ENCODE assay signal across 1 cellular context in genomic region chr21:46126321-46127238, GRCh38.
TF ChIP-seq lines count a peak whose summit lies in the region.

No MANE protein-coding gene starts in this region.

TF ChIP-seq in H1, 55 proteins besides CTCF, POLR2A, EP300 and RAD21:
- TF ChIP-seq RNF2 (IDR thresholded peaks at IDR 0.05; ENCODE audit: borderline replicate concordance, low read depth, low read length, missing control alignments, poor library complexity, severe bottlenecking): no peak
- no peak for TF ChIP-seq YY1 (IDR thresholded peaks at IDR 0.05; ENCODE audit: low read depth, low read length)
- no peak for TF ChIP-seq RBBP5 (IDR thresholded peaks at IDR 0.05; ENCODE audit: borderline replicate concordance, low read depth, low read length)
- no peak for TF ChIP-seq CREB1 (IDR thresholded peaks at IDR 0.05)
- TF ChIP-seq TAF7 (optimal IDR thresholded peaks at IDR 0.05; ENCODE audit: borderline replicate concordance, low read depth, low read length): no peak
- TF ChIP-seq BACH1 (IDR thresholded peaks at IDR 0.05; ENCODE audit: low read length): no peak
- TF ChIP-seq POU5F1 (IDR thresholded peaks at IDR 0.05; ENCODE audit: low read depth, low read length): no peak
- no peak for TF ChIP-seq E2F6 (IDR thresholded peaks at IDR 0.05)
- no peak for TF ChIP-seq EZH2 (IDR thresholded peaks at IDR 0.05; ENCODE audit: low read depth, low read length, severe bottlenecking)
- TF ChIP-seq, protein P1, sequence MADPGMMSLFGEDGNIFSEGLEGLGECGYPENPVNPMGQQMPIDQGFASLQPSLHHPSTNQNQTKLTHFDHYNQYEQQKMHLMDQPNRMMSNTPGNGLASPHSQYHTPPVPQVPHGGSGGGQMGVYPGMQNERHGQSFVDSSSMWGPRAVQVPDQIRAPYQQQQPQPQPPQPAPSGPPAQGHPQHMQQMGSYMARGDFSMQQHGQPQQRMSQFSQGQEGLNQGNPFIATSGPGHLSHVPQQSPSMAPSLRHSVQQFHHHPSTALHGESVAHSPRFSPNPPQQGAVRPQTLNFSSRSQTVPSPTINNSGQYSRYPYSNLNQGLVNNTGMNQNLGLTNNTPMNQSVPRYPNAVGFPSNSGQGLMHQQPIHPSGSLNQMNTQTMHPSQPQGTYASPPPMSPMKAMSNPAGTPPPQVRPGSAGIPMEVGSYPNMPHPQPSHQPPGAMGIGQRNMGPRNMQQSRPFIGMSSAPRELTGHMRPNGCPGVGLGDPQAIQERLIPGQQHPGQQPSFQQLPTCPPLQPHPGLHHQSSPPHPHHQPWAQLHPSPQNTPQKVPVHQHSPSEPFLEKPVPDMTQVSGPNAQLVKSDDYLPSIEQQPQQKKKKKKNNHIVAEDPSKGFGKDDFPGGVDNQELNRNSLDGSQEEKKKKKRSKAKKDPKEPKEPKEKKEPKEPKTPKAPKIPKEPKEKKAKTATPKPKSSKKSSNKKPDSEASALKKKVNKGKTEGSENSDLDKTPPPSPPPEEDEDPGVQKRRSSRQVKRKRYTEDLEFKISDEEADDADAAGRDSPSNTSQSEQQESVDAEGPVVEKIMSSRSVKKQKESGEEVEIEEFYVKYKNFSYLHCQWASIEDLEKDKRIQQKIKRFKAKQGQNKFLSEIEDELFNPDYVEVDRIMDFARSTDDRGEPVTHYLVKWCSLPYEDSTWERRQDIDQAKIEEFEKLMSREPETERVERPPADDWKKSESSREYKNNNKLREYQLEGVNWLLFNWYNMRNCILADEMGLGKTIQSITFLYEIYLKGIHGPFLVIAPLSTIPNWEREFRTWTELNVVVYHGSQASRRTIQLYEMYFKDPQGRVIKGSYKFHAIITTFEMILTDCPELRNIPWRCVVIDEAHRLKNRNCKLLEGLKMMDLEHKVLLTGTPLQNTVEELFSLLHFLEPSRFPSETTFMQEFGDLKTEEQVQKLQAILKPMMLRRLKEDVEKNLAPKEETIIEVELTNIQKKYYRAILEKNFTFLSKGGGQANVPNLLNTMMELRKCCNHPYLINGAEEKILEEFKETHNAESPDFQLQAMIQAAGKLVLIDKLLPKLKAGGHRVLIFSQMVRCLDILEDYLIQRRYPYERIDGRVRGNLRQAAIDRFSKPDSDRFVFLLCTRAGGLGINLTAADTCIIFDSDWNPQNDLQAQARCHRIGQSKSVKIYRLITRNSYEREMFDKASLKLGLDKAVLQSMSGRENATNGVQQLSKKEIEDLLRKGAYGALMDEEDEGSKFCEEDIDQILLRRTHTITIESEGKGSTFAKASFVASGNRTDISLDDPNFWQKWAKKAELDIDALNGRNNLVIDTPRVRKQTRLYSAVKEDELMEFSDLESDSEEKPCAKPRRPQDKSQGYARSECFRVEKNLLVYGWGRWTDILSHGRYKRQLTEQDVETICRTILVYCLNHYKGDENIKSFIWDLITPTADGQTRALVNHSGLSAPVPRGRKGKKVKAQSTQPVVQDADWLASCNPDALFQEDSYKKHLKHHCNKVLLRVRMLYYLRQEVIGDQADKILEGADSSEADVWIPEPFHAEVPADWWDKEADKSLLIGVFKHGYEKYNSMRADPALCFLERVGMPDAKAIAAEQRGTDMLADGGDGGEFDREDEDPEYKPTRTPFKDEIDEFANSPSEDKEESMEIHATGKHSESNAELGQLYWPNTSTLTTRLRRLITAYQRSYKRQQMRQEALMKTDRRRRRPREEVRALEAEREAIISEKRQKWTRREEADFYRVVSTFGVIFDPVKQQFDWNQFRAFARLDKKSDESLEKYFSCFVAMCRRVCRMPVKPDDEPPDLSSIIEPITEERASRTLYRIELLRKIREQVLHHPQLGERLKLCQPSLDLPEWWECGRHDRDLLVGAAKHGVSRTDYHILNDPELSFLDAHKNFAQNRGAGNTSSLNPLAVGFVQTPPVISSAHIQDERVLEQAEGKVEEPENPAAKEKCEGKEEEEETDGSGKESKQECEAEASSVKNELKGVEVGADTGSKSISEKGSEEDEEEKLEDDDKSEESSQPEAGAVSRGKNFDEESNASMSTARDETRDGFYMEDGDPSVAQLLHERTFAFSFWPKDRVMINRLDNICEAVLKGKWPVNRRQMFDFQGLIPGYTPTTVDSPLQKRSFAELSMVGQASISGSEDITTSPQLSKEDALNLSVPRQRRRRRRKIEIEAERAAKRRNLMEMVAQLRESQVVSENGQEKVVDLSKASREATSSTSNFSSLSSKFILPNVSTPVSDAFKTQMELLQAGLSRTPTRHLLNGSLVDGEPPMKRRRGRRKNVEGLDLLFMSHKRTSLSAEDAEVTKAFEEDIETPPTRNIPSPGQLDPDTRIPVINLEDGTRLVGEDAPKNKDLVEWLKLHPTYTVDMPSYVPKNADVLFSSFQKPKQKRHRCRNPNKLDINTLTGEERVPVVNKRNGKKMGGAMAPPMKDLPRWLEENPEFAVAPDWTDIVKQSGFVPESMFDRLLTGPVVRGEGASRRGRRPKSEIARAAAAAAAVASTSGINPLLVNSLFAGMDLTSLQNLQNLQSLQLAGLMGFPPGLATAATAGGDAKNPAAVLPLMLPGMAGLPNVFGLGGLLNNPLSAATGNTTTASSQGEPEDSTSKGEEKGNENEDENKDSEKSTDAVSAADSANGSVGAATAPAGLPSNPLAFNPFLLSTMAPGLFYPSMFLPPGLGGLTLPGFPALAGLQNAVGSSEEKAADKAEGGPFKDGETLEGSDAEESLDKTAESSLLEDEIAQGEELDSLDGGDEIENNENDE (IDR thresholded peaks at IDR 0.05; ENCODE audit: insufficient replicate concordance, low read length): no peak
- no peak for TF ChIP-seq PHF8 (conservative IDR thresholded peaks at IDR 0.05; ENCODE audit: low read depth, low read length)
- no peak for TF ChIP-seq CEBPB (IDR thresholded peaks at IDR 0.05; ENCODE audit: low read depth, low read length)
- no peak for TF ChIP-seq TCF12 (IDR thresholded peaks at IDR 0.05; ENCODE audit: low read depth, low read length)
